17 cellular contexts compared by ENCODE assay signal in genomic region chr4:13540446-13541175, GRCh38. TPM values are rescaled to one million over a fixed set of nuclear protein-coding genes. Genes with fewer than 3 reads are reported as not detected.
DNase-seq lines count a peak whose midpoint lies in the region; ATAC-seq and TF ChIP-seq lines count a peak whose summit lies in the region.
"Had no signal": no experiment of that assay in that cellular context is flagged by ENCODE, and none has a peak within 500 bp of the region (broad histone marks: within the 10 kb centered on the region; RNA-seq: fewer than 3 reads in every experiment).

No MANE protein-coding gene starts in this region.

- H3K9me3 Mint-ChIP-seq in T-helper 2 cell treated with Interferon-gamma antibody and Interleukin-4, amounts not matched to agents 5 μg/mL and 100 μg/mL, for 36 hours, result peaks cover 7% of the 10 kb centered on the region
- H3K9me3 Mint-ChIP-seq in WTC11 (no peaks in the 10 kb centered on the region), immature natural killer cell (peaks cover 3 to 38% (median 12%) of the 10 kb centered on the region in 6 donors)
- no peaks in the 10 kb centered on the region for H3K9me3 Mint-ChIP-seq in activated naive CD4-positive, alpha-beta T cell treated with anti-CD3 and anti-CD28 coated beads for 36 hours

- TF ChIP-seq CTCF in WTC11 (IDR thresholded peaks at IDR 0.05) (no peak), sigmoid colon (IDR thresholded peaks at IDR 0.05) (no peak), foreskin keratinocyte (conservative IDR thresholded peaks at IDR 0.05) (no peak)

- no peak for TF ChIP-seq EP300 in sigmoid colon (IDR thresholded peaks at IDR 0.05)

- no peaks in the 10 kb centered on the region for H3K9me3 ChIP-seq in sigmoid colon
- H3K9me3 ChIP-seq: left lung, thyroid gland had no signal

- H3K4me1 Mint-ChIP-seq in T-helper 2 cell treated with Interferon-gamma antibody and Interleukin-4, amounts not matched to agents 5 μg/mL and 100 μg/mL, for 36 hours (ENCODE audit: low read depth), result peaks cover 19% of the 10 kb centered on the region
- H3K4me1 Mint-ChIP-seq in WTC11 (peaks cover 72% of the 10 kb centered on the region), immature natural killer cell (peaks cover 22 to 51% of the 10 kb centered on the region in 2 donors)
- H3K4me1 Mint-ChIP-seq in activated naive CD4-positive, alpha-beta T cell treated with anti-CD3 and anti-CD28 coated beads for 36 hours (ENCODE audit: low read depth), result peaks cover 50% of the 10 kb centered on the region

- peak overlapping the region in 3 of 4 donors; percentile 93 to 96 (median 94) for H3K27ac ChIP-seq in sigmoid colon
- H3K27ac ChIP-seq in foreskin keratinocyte, result no peak overlapping the region
- H3K27ac ChIP-seq: left lung, thyroid gland had no signal

- no peak overlapping the region for H3K27ac Mint-ChIP-seq in T-helper 2 cell treated with Interferon-gamma antibody and Interleukin-4, amounts not matched to agents 5 μg/mL and 100 μg/mL, for 36 hours
- H3K27ac Mint-ChIP-seq in WTC11 (no peak overlapping the region), immature natural killer cell (no peak overlapping the region)
- H3K27ac Mint-ChIP-seq in activated naive CD4-positive, alpha-beta T cell treated with anti-CD3 and anti-CD28 coated beads for 36 hours, result no peak overlapping the region
- H3K27ac Mint-ChIP-seq: activated naive CD4-positive, alpha-beta T cell treated with anti-CD3 and anti-CD28 coated beads, Interleukin-2, amount 50 U/mL, for 72 hours; nephron progenitor cell had no signal

- WGBS in sigmoid colon, 2 donors, result 46 to 75% methylated on average over 23 of the region's 23 CpGs

- peaks cover 0 to 67% (median 13%) of the 10 kb centered on the region in 3 donors for H3K27me3 ChIP-seq in sigmoid colon
- peaks cover 100% of the 10 kb centered on the region for H3K27me3 ChIP-seq in foreskin keratinocyte

- CTCF ChIA-PET in WTC11 (lab: Charles Lee), result interaction anchor here (0.6 to 5.7 kb wide), 9 partner anchors 11 to 702 kb away, joined by 3 to 69 read pairs (median 11); partner anchors contain the start of gene RAB28
- CTCF ChIA-PET in activated naive CD4-positive, alpha-beta T cell treated with anti-CD3 and anti-CD28 coated beads for 36 hours (lab: Charles Lee), result interaction anchor here (1.0 to 2.4 kb wide), 5 partner anchors 14 to 92 kb away, joined by 3 to 13 read pairs (median 3); no protein-coding TSS in a partner anchor

- H3K4me3 ChIP-seq in sigmoid colon, result peak overlapping the region in 3 of 4 donors; percentile 74 to 77 (median 76)
- H3K4me3 ChIP-seq: left lung, thyroid gland had no signal

- H3K36me3 Mint-ChIP-seq in T-helper 2 cell treated with Interferon-gamma antibody and Interleukin-4, amounts not matched to agents 5 μg/mL and 100 μg/mL, for 36 hours (ENCODE audit: low read depth), result peaks cover 2% of the 10 kb centered on the region
- H3K36me3 Mint-ChIP-seq in WTC11 (peaks cover 7% of the 10 kb centered on the region; the same call in 1 of the 2 replicates), immature natural killer cell (peaks cover 0 to 7% (median 6%) of the 10 kb centered on the region in 3 donors)
- peaks cover 5% of the 10 kb centered on the region for H3K36me3 Mint-ChIP-seq in activated naive CD4-positive, alpha-beta T cell treated with anti-CD3 and anti-CD28 coated beads for 36 hours (ENCODE audit: low read depth)

- peaks cover 84% of the 10 kb centered on the region for H3K27me3 Mint-ChIP-seq in T-helper 2 cell treated with Interferon-gamma antibody and Interleukin-4, amounts not matched to agents 5 μg/mL and 100 μg/mL, for 36 hours (ENCODE audit: low read depth)
- H3K27me3 Mint-ChIP-seq in WTC11 (ENCODE audit: low read depth), result peaks cover 98% of the 10 kb centered on the region
- H3K27me3 Mint-ChIP-seq in immature natural killer cell (ENCODE audit: low read depth in 3 of 3), result peaks cover 45 to 77% (median 73%) of the 10 kb centered on the region in 3 donors
- H3K27me3 Mint-ChIP-seq in activated naive CD4-positive, alpha-beta T cell treated with anti-CD3 and anti-CD28 coated beads for 36 hours (ENCODE audit: low read depth), result peaks cover 83% of the 10 kb centered on the region

- peak overlapping the region; percentile 34 for H3K4me3 Mint-ChIP-seq in T-helper 2 cell treated with Interferon-gamma antibody and Interleukin-4, amounts not matched to agents 5 μg/mL and 100 μg/mL, for 36 hours
- H3K4me3 Mint-ChIP-seq in WTC11, result peak overlapping the region; percentile 62
- H3K4me3 Mint-ChIP-seq in immature natural killer cell, result peak overlapping the region in 3 of 5 donors; percentile 13 to 45 (median 30)
- H3K4me3 Mint-ChIP-seq in activated naive CD4-positive, alpha-beta T cell treated with anti-CD3 and anti-CD28 coated beads for 36 hours, result no peak overlapping the region
- H3K4me3 Mint-ChIP-seq: nephron progenitor cell had no signal

- POLR2A ChIA-PET in WTC11 (lab: Charles Lee), result interaction anchor here (0.6 kb wide), 1 partner anchor 808 kb away, joined by 3 read pairs; no protein-coding TSS in a partner anchor

- DNase-seq in T-helper 2 cell treated with Interferon-gamma antibody and Interleukin-4, amounts not matched to agents 5 μg/mL and 100 μg/mL, for 36 hours (ENCODE audit: low spot score), result no peak
- DNase-seq in T-helper 2 cell, result no peak
- DNase-seq in WTC11 (ENCODE audit: low spot score), result no peak
- no peak for DNase-seq in immature natural killer cell
- DNase-seq in sigmoid colon, result peak; percentile 45
- no peak for DNase-seq in foreskin keratinocyte
- no peak for DNase-seq in NCI-H2196 treated with DMSO at 0.1 percent for 48 hours (lab: John Stamatoyannopoulos, UW; ENCODE audit: unreplicated experiment)
- DNase-seq in activated naive CD4-positive, alpha-beta T cell treated with anti-CD3 and anti-CD28 coated beads for 36 hours, result no peak
- DNase-seq: activated CD8-positive, alpha-beta memory T cell treated with anti-CD3 and anti-CD28 coated beads, Interleukin-2, amount 50 U/mL, for 4 hours; EL; left lung; NCI-H2081; NCI-H69; nephron progenitor cell; thyroid gland had no signal

- TF ChIP-seq POLR2A in sigmoid colon (IDR thresholded peaks at IDR 0.05), result no peak

- no peaks in the 10 kb centered on the region for H3K36me3 ChIP-seq in sigmoid colon
- H3K36me3 ChIP-seq: left lung, thyroid gland had no signal

- ATAC-seq in WTC11 (no peak), foreskin keratinocyte (no peak)
- ATAC-seq: activated naive CD4-positive, alpha-beta T cell treated with anti-CD3 and anti-CD28 coated beads, Interleukin-2, amount 50 U/mL, for 72 hours; left lung; sciatic nerve had no signal

- intact Hi-C loops in sigmoid colon (cut with DNase I), result loop anchor here (10.0 kb wide), 1 partner anchor 466 kb away; no protein-coding TSS in a partner anchor
- intact Hi-C loops in activated naive CD4-positive, alpha-beta T cell treated with anti-CD3 and anti-CD28 coated beads for 36 hours (cut with micrococcal nuclease), result loop anchor here (1.0 to 10.0 kb wide), 2 partner anchors 12 to 346 kb away; no protein-coding TSS in a partner anchor

- peaks cover 0 to 63% (median 41%) of the 10 kb centered on the region in 4 donors for H3K4me1 ChIP-seq in sigmoid colon
- H3K4me1 ChIP-seq in foreskin keratinocyte, result peaks cover 5% of the 10 kb centered on the region

TF ChIP-seq in WTC11, 78 proteins besides CTCF, POLR2A, EP300 and RAD21:
- TF ChIP-seq ZNF416 (CRISPR knock-in tag; IDR thresholded peaks at IDR 0.05), result no peak
- no peak for TF ChIP-seq JAZF1 (CRISPR knock-in tag; IDR thresholded peaks at IDR 0.05)
- no peak for TF ChIP-seq CREB1 (CRISPR knock-in tag; IDR thresholded peaks at IDR 0.05)
- TF ChIP-seq NR2C2 (CRISPR knock-in tag; IDR thresholded peaks at IDR 0.05), result no peak

RNA-seq across cellular contexts. Expression of gene NKX3-2, which starts 3.7 kb away (rescaled TPM):
- total RNA-seq in WTC11 (2021) (0.07 TPM in 1 of 3 replicates, not detected in the others), sigmoid colon (10 to 100 TPM; 20.3 to 28.2 (median 21.0) TPM), foreskin keratinocyte (0.04 and 0.10 TPM in 2 replicates)
- polyA plus RNA-seq in immature natural killer cell (not detected), sigmoid colon (1 to 10 TPM in 1 of 3 donors, under 1 TPM in 1, not detected in 1; 0.60 to 1.9 TPM), foreskin keratinocyte (0.08 and 0.12 TPM in 2 replicates)
- not detected for total RNA-seq in activated naive CD4-positive, alpha-beta T cell treated with anti-CD3 and anti-CD28 coated beads for 36 hours
- total RNA-seq: activated naive CD4-positive, alpha-beta T cell treated with anti-CD3 and anti-CD28 coated beads, Interleukin-2, amount 50 U/mL, for 72 hours; left lung; sciatic nerve had no signal

RNA-seq across cellular contexts. Expression of gene RAB28, which starts 56.5 kb away (rescaled TPM):
- 17.1 to 18.4 TPM (median 17.4 TPM) in 3 replicates for total RNA-seq in WTC11 (2021)
- polyA plus RNA-seq in immature natural killer cell, result 10 to 100 TPM; 16.8 to 25.2 (median 20.7) TPM
- total RNA-seq in sigmoid colon, result 10 to 100 TPM; 24.1 to 32.1 (median 28.7) TPM
- 10 to 100 TPM; 12.7 to 18.7 (median 16.8) TPM for polyA plus RNA-seq in sigmoid colon
- total RNA-seq in foreskin keratinocyte, result 16.9 and 17.5 TPM in 2 replicates
- 12.0 and 13.8 TPM in 2 replicates for polyA plus RNA-seq in foreskin keratinocyte
- 10 to 100 TPM; 15.6 to 16.7 TPM for total RNA-seq in activated naive CD4-positive, alpha-beta T cell treated with anti-CD3 and anti-CD28 coated beads for 36 hours

Comparison
In these comparisons a context has a peak if more than half of its experiments do, and no peak if none do; other contexts are left out.
1. RNA of gene NKX3-2, which starts 3.7 kb away (total RNA-seq): 20.3 to 28.2 TPM in sigmoid colon; 0.07 TPM in WTC11, 0.04 to 0.10 TPM in foreskin keratinocyte and not detected in activated naive CD4-positive, alpha-beta T cell treated with anti-CD3 and anti-CD28 coated beads for 36 hours; every median in the first group is over 10 times any median in the second.